9 cellular contexts compared by ENCODE assay signal in the genomic region with DNA sequence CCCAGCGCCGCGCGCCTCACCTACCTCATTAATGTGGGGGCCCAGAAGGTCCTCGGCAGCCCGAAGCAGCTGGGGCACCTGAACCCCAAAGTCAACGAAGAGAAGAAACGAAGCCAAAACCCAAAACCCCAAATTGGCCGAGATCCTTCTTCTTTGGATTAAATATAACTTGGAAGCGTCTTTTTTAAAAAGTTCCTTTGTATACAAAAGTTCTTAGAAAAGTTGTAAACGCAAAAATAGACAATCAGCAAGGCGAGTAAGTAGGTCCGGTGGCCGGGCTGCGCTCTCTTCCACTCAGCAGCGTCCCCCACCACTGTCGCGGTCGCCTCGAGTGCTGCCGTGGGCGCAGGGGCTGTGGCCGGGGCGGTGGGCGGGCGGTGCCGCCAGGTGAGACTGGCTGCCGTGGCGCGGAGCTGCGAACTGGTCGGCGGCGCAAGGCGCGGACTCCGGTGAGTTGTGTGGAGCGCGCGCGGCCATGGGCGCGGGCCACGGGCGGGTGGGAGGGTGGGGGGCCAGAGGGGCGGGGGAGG. TPM values are rescaled to one million over a fixed set of nuclear protein-coding genes. Genes with fewer than 3 reads are reported as not detected.
DNase-seq lines count a peak whose midpoint lies in the region; ATAC-seq, FAIRE-seq and TF ChIP-seq lines count a peak whose summit lies in the region.
"Had no signal": no experiment of that assay in that cellular context is flagged by ENCODE, and none has a peak within 500 bp of the region (broad histone marks: within the 10 kb centered on the region; RNA-seq: fewer than 3 reads in every experiment).

No MANE protein-coding gene starts in this region.

- no peak overlapping the region for H2AFZ ChIP-seq in hepatocyte

- H3K4me1 ChIP-seq in hepatocyte (ENCODE audit: insufficient read depth) (peaks cover 27% of the 10 kb centered on the region), small intestine (ENCODE audit: control insufficient read depth in 2 of 2, insufficient read depth in 1 of 2, low read depth in 1 of 2, low read length in 1 of 2) (peaks cover 0 to 4% of the 10 kb centered on the region in 2 donors)

- intact Hi-C loops in left colon (cut with DNase I, micrococcal nuclease) = no loop called here

- no peaks in the 10 kb centered on the region for H3K9me2 ChIP-seq in hepatocyte (replicated peaks; ENCODE audit: insufficient read depth)

- no peaks in the 10 kb centered on the region for H3K9me3 Mint-ChIP-seq in activated T-cell treated with anti-CD3 and anti-CD28 coated beads, Interleukin-2, amount 50 U/mL, for 24 hours
- H3K9me3 Mint-ChIP-seq in WTC11 = no peaks in the 10 kb centered on the region

- peaks cover 46% of the 10 kb centered on the region for H3K79me2 ChIP-seq in hepatocyte

- H4K20me1 ChIP-seq in hepatocyte (ENCODE audit: insufficient read depth, poor library complexity, severe bottlenecking) = peaks cover 25% of the 10 kb centered on the region

- peaks cover 80% of the 10 kb centered on the region for H3K27me3 Mint-ChIP-seq in activated T-cell treated with anti-CD3 and anti-CD28 coated beads, Interleukin-2, amount 50 U/mL, for 24 hours
- H3K27me3 Mint-ChIP-seq in WTC11 (ENCODE audit: low read depth) = peaks cover 61% of the 10 kb centered on the region

- no peak for TF ChIP-seq CTCF in WTC11 (IDR thresholded peaks at IDR 0.05)
- no peak for TF ChIP-seq CTCF in hepatocyte (IDR thresholded peaks at IDR 0.05; ENCODE audit: poor library complexity)

- WGBS in hepatocyte (ENCODE audit: low lambda C conversion rate, missing lambda C conversion rate) = under 1% methylated on average over 22 of the region's 46 CpGs
- WGBS in small intestine, 3 donors = 1 to 2% (median 1%) methylated on average over 25 to 45 of the region's 46 CpGs

- DNase-seq in activated T-cell treated with anti-CD3 and anti-CD28 coated beads, Interleukin-2, amount 50 U/mL, for 24 hours = no peak
- DNase-seq in activated T-cell treated with anti-CD3 and anti-CD28 coated beads for 4 hours = no peak
- no peak for DNase-seq in WTC11 (ENCODE audit: low spot score)
- DNase-seq in hepatocyte (ENCODE audit: low spot score) = no peak
- no peak for DNase-seq in small intestine
- no peak for DNase-seq in GM19240 (ENCODE audit: insufficient read length, low spot score)
- DNase-seq in left colon = no peak

- peaks cover 20% of the 10 kb centered on the region for H3K4me1 Mint-ChIP-seq in activated T-cell treated with anti-CD3 and anti-CD28 coated beads, Interleukin-2, amount 50 U/mL, for 24 hours (ENCODE audit: low read depth)
- H3K4me1 Mint-ChIP-seq in WTC11 = peaks cover 39% of the 10 kb centered on the region

- peak overlapping the region; percentile 65 for H3K4me3 Mint-ChIP-seq in activated T-cell treated with anti-CD3 and anti-CD28 coated beads, Interleukin-2, amount 50 U/mL, for 24 hours
- H3K4me3 Mint-ChIP-seq in WTC11 = peak overlapping the region; percentile 85

- no peak for FAIRE-seq in small intestine (lab: Jason Lieb, UNC)
- FAIRE-seq: colon had no signal

- H3K27ac ChIP-seq in hepatocyte = peak overlapping the region; percentile 83
- peak overlapping the region; percentile 93 to 95 for H3K27ac ChIP-seq in small intestine (ENCODE audit: low read depth in 1 of 2, low read length in 1 of 2)

- ATAC-seq in HG02981 (IDR thresholded peaks at IDR 0.05; ENCODE audit: unreplicated experiment) (peak; percentile 19), WTC11 (0 out of 2 replicates have a peak, but pooled peaks have one; percentile 0), left colon (no peak)

- H3K9me3 ChIP-seq in hepatocyte (ENCODE audit: low read depth) (no peaks in the 10 kb centered on the region), small intestine (ENCODE audit: control insufficient read depth, low read depth) (no peaks in the 10 kb centered on the region)

- CTCF ChIA-PET in WTC11 (lab: Charles Lee) = interaction anchor here (0.6 to 4.0 kb wide), 5 partner anchors 24 to 1273 kb away, joined by 3 to 51 read pairs (median 5); no protein-coding TSS in a partner anchor

- peak overlapping the region; percentile 91 for H3K4me3 ChIP-seq in hepatocyte
- H3K4me3 ChIP-seq in small intestine (ENCODE audit: low read depth in 1 of 2, low read length in 2 of 2) = peak overlapping the region; percentile 71 to 76

- POLR2A ChIA-PET in WTC11 (lab: Charles Lee) = interaction anchor here (1.0 kb wide), 1 partner anchor 606 kb away, joined by 3 read pairs; no protein-coding TSS in a partner anchor

- H3K36me3 ChIP-seq in hepatocyte (replicated peaks; ENCODE audit: insufficient read depth, low read depth) = no peaks in the 10 kb centered on the region
- peaks cover 0 to 16% of the 10 kb centered on the region in 2 donors for H3K36me3 ChIP-seq in small intestine (ENCODE audit: control insufficient read depth in 2 of 2, insufficient read depth in 2 of 2, low read length in 2 of 2)

- peak overlapping the region; percentile 78 for H3K4me2 ChIP-seq in hepatocyte

- no peaks in the 10 kb centered on the region for H3K27me3 ChIP-seq in hepatocyte
- peaks cover 0 to 3% of the 10 kb centered on the region in 2 donors for H3K27me3 ChIP-seq in small intestine (ENCODE audit: control insufficient read depth in 2 of 2, insufficient read depth in 2 of 2, low read length in 2 of 2)

- H3K36me3 Mint-ChIP-seq in activated T-cell treated with anti-CD3 and anti-CD28 coated beads, Interleukin-2, amount 50 U/mL, for 24 hours (ENCODE audit: low read depth) = no peaks in the 10 kb centered on the region
- peaks cover 2% of the 10 kb centered on the region; the same call in 1 of the 2 replicates for H3K36me3 Mint-ChIP-seq in WTC11

- no peak overlapping the region for H3K27ac Mint-ChIP-seq in activated T-cell treated with anti-CD3 and anti-CD28 coated beads, Interleukin-2, amount 50 U/mL, for 24 hours
- H3K27ac Mint-ChIP-seq in WTC11 = no peak overlapping the region

TF ChIP-seq in WTC11, 78 proteins besides CTCF, POLR2A, EP300 and RAD21:
- TF ChIP-seq TEAD1 (CRISPR knock-in tag; IDR thresholded peaks at IDR 0.05) (peak; percentile 38; the same call in 1 of the 2 replicates), TCF7 (CRISPR knock-in tag; IDR thresholded peaks at IDR 0.05; ENCODE audit: low read depth) (no peak)

RNA-seq across cellular contexts. Expression of gene KLF4, which starts 0.4 kb away (rescaled TPM):
- total RNA-seq in WTC11 (2021) (5.9 to 8.9 TPM (median 7.6 TPM) in 3 replicates), hepatocyte (59.8 and 66.8 TPM in 2 replicates), left colon (100 to 1,000 TPM; 481 to 507 TPM)
- polyA plus RNA-seq in hepatocyte (35.0 and 41.8 TPM in 2 replicates), small intestine (100 to 1,000 TPM in 1 of 3 donors, 10 to 100 TPM in 2; 63.4 to 122 (median 72.7) TPM)
